In genomic region chr1:220642285-220642684, GRCh38 we compare ENCODE assay signal across 5 cellular contexts. TPM values are rescaled to one million over a fixed set of nuclear protein-coding genes. Genes with fewer than 3 reads are reported as not detected.
"Had no signal": no experiment of that assay in that cellular context is flagged by ENCODE, and none has a peak within 500 bp of the region (broad histone marks: within the 10 kb centered on the region; RNA-seq: fewer than 3 reads in every experiment).

No MANE protein-coding gene starts in this region.

- H3K4me3 Mint-ChIP-seq: H9 had no signal

- DNase-seq: GM23248, H9, HCEC 1CT, IMR-90 had no signal

- H3K4me3 ChIP-seq: GM23248, K562 had no signal

- ATAC-seq: K562 had no signal

- H2AFZ ChIP-seq: GM23248 had no signal

- H3K27ac ChIP-seq: GM23248 had no signal

- H3K27ac Mint-ChIP-seq: H9 had no signal

RNA-seq across cellular contexts. Expression of gene C1orf115, which starts 47.9 kb away (rescaled TPM):
- total RNA-seq: K562 had no signal
- polyA plus RNA-seq: K562 had no signal
